ENCODE assay signal across 8 cellular contexts in genomic region chr10:7006614-7007013, GRCh38.
"Had no signal": no experiment of that assay in that cellular context is flagged by ENCODE, and none has a peak within 500 bp of the region (broad histone marks: within the 10 kb centered on the region; RNA-seq: fewer than 3 reads in every experiment).

No MANE protein-coding gene starts in this region.

- H3K27ac Mint-ChIP-seq: H9 had no signal

- H3K9me3 Mint-ChIP-seq: H9 had no signal

- H3K4me3 ChIP-seq: GM23248 had no signal

- H3K4me1 Mint-ChIP-seq: H9 had no signal

- H3K4me3 Mint-ChIP-seq: H9 had no signal

- FAIRE-seq: H1, H54, HTR-8/SVneo had no signal

- DNase-seq: GM23248, H9, HCEC 1CT, IMR-90, KBM-7 had no signal

- H3K9ac ChIP-seq: GM23248 had no signal

- H3K27ac ChIP-seq: GM23248 had no signal

- H2AFZ ChIP-seq: GM23248 had no signal
